1 cellular context compared by ENCODE assay signal in the genomic region with DNA sequence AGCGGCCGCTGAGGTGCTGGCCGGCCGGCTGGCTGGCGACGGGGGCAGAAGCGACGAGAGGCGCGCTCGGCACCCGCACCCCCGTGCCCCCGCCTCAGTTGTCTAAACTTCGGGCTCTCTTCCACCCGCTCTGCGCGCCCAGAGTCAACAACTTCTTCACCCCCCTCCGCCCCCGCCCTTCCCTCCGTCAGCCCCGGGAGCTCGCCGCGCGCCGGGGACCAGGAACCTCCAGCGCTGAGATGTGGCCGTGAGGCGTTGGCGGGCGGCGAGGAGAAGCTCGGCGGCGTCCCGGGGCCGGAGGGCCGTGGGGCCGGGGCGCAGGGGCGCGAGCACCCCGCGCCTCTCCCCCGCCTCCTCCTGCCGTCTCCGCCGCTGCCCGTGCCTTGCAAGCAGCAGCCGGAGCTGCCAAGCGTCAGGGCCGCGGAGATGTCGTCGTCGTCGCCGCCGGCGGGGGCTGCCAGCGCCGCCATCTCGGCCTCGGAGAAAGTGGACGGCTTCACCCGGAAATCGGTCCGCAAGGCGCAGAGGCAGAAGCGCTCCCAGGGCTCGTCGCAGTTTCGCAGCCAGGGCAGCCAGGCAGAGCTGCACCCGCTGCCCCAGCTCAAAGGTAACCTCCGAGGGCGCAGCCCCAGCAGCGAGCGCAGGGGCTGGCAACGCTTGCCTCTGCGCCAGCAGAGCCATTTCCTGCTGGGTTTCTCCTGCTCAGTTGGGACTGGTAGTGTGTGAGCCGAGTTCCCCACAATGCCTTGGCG.
A peak's percentile ranks its signal among the peaks of the same experiment; 100 is the strongest.
TF ChIP-seq lines count a peak whose summit lies in the region.

No MANE protein-coding gene starts in this region.

TF ChIP-seq in HepG2, 621 proteins besides CTCF, POLR2A, EP300 and RAD21 (continued from another document and continues in another):
- TF ChIP-seq, protein P1, sequence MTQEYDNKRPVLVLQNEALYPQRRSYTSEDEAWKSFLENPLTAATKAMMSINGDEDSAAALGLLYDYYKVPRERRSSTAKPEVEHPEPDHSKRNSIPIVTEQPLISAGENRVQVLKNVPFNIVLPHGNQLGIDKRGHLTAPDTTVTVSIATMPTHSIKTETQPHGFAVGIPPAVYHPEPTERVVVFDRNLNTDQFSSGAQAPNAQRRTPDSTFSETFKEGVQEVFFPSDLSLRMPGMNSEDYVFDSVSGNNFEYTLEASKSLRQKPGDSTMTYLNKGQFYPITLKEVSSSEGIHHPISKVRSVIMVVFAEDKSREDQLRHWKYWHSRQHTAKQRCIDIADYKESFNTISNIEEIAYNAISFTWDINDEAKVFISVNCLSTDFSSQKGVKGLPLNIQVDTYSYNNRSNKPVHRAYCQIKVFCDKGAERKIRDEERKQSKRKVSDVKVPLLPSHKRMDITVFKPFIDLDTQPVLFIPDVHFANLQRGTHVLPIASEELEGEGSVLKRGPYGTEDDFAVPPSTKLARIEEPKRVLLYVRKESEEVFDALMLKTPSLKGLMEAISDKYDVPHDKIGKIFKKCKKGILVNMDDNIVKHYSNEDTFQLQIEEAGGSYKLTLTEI (CRISPR knock-in tag; conservative IDR thresholded peaks at IDR 0.05): no peak
- TF ChIP-seq GZF1 (CRISPR knock-in tag; IDR thresholded peaks at IDR 0.05) (no peak), ZNF274 (CRISPR knock-in tag; IDR thresholded peaks at IDR 0.05) (no peak), ZNF432 (CRISPR knock-in tag; IDR thresholded peaks at IDR 0.05; ENCODE audit: borderline replicate concordance) (no peak), EZH2 (conservative IDR thresholded peaks at IDR 0.05; ENCODE audit: low read depth, low read length) (no peak), RXRA (CRISPR knock-in tag; IDR thresholded peaks at IDR 0.05) (peak; percentile 54; the same call in 1 of the 2 replicates), MIER2 (CRISPR knock-in tag; IDR thresholded peaks at IDR 0.05) (no peak), ZNF816 (CRISPR knock-in tag; IDR thresholded peaks at IDR 0.05; ENCODE audit: borderline replicate concordance) (no peak), DNMT3B (CRISPR knock-in tag; conservative IDR thresholded peaks at IDR 0.05) (no peak), ZIK1 (CRISPR knock-in tag; IDR thresholded peaks at IDR 0.05; ENCODE audit: borderline replicate concordance, low read depth) (no peak), PAF1 (CRISPR knock-in tag; IDR thresholded peaks at IDR 0.05) (no peak), ZNF451 (CRISPR knock-in tag; IDR thresholded peaks at IDR 0.05) (peak; percentile 70; the same call in 1 of the 2 replicates), SIX1 (CRISPR knock-in tag; IDR thresholded peaks at IDR 0.05; ENCODE audit: borderline replicate concordance) (no peak), SNAI1 (CRISPR knock-in tag; IDR thresholded peaks at IDR 0.05; ENCODE audit: borderline replicate concordance) (0 out of 2 replicates have a peak, but pooled peaks have one; percentile 59), NR2F6 (IDR thresholded peaks at IDR 0.05) (no peak), NR2F6 (CRISPR knock-in tag; IDR thresholded peaks at IDR 0.05) (no peak), CAMTA2 (CRISPR knock-in tag; IDR thresholded peaks at IDR 0.05; ENCODE audit: borderline replicate concordance) (no peak), ZNF30 (CRISPR knock-in tag; IDR thresholded peaks at IDR 0.05) (no peak), ZNF83 (CRISPR knock-in tag; IDR thresholded peaks at IDR 0.05; ENCODE audit: borderline replicate concordance) (no peak), GTF3A (CRISPR knock-in tag; conservative IDR thresholded peaks at IDR 0.05) (no peak), POLR2G (IDR thresholded peaks at IDR 0.05; ENCODE audit: low read depth, low read length) (no peak; the same call in 1 of the 2 replicates)
- TF ChIP-seq, protein P2, sequence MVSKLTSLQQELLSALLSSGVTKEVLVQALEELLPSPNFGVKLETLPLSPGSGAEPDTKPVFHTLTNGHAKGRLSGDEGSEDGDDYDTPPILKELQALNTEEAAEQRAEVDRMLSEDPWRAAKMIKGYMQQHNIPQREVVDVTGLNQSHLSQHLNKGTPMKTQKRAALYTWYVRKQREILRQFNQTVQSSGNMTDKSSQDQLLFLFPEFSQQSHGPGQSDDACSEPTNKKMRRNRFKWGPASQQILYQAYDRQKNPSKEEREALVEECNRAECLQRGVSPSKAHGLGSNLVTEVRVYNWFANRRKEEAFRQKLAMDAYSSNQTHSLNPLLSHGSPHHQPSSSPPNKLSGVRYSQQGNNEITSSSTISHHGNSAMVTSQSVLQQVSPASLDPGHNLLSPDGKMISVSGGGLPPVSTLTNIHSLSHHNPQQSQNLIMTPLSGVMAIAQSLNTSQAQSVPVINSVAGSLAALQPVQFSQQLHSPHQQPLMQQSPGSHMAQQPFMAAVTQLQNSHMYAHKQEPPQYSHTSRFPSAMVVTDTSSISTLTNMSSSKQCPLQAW (CRISPR knock-in tag; IDR thresholded peaks at IDR 0.05): no peak
- TF ChIP-seq, protein P3, sequence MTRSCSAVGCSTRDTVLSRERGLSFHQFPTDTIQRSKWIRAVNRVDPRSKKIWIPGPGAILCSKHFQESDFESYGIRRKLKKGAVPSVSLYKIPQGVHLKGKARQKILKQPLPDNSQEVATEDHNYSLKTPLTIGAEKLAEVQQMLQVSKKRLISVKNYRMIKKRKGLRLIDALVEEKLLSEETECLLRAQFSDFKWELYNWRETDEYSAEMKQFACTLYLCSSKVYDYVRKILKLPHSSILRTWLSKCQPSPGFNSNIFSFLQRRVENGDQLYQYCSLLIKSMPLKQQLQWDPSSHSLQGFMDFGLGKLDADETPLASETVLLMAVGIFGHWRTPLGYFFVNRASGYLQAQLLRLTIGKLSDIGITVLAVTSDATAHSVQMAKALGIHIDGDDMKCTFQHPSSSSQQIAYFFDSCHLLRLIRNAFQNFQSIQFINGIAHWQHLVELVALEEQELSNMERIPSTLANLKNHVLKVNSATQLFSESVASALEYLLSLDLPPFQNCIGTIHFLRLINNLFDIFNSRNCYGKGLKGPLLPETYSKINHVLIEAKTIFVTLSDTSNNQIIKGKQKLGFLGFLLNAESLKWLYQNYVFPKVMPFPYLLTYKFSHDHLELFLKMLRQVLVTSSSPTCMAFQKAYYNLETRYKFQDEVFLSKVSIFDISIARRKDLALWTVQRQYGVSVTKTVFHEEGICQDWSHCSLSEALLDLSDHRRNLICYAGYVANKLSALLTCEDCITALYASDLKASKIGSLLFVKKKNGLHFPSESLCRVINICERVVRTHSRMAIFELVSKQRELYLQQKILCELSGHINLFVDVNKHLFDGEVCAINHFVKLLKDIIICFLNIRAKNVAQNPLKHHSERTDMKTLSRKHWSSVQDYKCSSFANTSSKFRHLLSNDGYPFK (CRISPR knock-in tag; IDR thresholded peaks at IDR 0.05; ENCODE audit: borderline replicate concordance): no peak
- TF ChIP-seq, protein P4, sequence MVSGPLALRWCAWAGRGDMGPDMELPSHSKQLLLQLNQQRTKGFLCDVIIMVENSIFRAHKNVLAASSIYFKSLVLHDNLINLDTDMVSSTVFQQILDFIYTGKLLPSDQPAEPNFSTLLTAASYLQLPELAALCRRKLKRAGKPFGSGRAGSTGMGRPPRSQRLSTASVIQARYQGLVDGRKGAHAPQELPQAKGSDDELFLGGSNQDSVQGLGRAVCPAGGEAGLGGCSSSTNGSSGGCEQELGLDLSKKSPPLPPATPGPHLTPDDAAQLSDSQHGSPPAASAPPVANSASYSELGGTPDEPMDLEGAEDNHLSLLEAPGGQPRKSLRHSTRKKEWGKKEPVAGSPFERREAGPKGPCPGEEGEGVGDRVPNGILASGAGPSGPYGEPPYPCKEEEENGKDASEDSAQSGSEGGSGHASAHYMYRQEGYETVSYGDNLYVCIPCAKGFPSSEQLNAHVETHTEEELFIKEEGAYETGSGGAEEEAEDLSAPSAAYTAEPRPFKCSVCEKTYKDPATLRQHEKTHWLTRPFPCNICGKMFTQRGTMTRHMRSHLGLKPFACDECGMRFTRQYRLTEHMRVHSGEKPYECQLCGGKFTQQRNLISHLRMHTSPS (CRISPR knock-in tag; IDR thresholded peaks at IDR 0.05; ENCODE audit: low read depth): no peak
- TF ChIP-seq, protein P5, sequence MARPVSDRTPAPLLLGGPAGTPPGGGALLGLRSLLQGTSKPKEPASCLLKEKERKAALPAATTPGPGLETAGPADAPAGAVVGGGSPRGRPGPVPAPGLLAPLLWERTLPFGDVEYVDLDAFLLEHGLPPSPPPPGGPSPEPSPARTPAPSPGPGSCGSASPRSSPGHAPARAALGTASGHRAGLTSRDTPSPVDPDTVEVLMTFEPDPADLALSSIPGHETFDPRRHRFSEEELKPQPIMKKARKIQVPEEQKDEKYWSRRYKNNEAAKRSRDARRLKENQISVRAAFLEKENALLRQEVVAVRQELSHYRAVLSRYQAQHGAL (CRISPR knock-in tag; IDR thresholded peaks at IDR 0.05; ENCODE audit: not compliant biosample characterization): no peak
- TF ChIP-seq, protein P6, sequence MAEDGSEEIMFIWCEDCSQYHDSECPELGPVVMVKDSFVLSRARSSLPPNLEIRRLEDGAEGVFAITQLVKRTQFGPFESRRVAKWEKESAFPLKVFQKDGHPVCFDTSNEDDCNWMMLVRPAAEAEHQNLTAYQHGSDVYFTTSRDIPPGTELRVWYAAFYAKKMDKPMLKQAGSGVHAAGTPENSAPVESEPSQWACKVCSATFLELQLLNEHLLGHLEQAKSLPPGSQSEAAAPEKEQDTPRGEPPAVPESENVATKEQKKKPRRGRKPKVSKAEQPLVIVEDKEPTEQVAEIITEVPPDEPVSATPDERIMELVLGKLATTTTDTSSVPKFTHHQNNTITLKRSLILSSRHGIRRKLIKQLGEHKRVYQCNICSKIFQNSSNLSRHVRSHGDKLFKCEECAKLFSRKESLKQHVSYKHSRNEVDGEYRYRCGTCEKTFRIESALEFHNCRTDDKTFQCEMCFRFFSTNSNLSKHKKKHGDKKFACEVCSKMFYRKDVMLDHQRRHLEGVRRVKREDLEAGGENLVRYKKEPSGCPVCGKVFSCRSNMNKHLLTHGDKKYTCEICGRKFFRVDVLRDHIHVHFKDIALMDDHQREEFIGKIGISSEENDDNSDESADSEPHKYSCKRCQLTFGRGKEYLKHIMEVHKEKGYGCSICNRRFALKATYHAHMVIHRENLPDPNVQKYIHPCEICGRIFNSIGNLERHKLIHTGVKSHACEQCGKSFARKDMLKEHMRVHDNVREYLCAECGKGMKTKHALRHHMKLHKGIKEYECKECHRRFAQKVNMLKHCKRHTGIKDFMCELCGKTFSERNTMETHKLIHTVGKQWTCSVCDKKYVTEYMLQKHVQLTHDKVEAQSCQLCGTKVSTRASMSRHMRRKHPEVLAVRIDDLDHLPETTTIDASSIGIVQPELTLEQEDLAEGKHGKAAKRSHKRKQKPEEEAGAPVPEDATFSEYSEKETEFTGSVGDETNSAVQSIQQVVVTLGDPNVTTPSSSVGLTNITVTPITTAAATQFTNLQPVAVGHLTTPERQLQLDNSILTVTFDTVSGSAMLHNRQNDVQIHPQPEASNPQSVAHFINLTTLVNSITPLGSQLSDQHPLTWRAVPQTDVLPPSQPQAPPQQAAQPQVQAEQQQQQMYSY (CRISPR knock-in tag; IDR thresholded peaks at IDR 0.05): no peak
- TF ChIP-seq, protein P7, sequence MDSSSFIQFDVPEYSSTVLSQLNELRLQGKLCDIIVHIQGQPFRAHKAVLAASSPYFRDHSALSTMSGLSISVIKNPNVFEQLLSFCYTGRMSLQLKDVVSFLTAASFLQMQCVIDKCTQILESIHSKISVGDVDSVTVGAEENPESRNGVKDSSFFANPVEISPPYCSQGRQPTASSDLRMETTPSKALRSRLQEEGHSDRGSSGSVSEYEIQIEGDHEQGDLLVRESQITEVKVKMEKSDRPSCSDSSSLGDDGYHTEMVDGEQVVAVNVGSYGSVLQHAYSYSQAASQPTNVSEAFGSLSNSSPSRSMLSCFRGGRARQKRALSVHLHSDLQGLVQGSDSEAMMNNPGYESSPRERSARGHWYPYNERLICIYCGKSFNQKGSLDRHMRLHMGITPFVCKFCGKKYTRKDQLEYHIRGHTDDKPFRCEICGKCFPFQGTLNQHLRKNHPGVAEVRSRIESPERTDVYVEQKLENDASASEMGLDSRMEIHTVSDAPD (CRISPR knock-in tag; IDR thresholded peaks at IDR 0.05): no peak
- TF ChIP-seq, protein P8, sequence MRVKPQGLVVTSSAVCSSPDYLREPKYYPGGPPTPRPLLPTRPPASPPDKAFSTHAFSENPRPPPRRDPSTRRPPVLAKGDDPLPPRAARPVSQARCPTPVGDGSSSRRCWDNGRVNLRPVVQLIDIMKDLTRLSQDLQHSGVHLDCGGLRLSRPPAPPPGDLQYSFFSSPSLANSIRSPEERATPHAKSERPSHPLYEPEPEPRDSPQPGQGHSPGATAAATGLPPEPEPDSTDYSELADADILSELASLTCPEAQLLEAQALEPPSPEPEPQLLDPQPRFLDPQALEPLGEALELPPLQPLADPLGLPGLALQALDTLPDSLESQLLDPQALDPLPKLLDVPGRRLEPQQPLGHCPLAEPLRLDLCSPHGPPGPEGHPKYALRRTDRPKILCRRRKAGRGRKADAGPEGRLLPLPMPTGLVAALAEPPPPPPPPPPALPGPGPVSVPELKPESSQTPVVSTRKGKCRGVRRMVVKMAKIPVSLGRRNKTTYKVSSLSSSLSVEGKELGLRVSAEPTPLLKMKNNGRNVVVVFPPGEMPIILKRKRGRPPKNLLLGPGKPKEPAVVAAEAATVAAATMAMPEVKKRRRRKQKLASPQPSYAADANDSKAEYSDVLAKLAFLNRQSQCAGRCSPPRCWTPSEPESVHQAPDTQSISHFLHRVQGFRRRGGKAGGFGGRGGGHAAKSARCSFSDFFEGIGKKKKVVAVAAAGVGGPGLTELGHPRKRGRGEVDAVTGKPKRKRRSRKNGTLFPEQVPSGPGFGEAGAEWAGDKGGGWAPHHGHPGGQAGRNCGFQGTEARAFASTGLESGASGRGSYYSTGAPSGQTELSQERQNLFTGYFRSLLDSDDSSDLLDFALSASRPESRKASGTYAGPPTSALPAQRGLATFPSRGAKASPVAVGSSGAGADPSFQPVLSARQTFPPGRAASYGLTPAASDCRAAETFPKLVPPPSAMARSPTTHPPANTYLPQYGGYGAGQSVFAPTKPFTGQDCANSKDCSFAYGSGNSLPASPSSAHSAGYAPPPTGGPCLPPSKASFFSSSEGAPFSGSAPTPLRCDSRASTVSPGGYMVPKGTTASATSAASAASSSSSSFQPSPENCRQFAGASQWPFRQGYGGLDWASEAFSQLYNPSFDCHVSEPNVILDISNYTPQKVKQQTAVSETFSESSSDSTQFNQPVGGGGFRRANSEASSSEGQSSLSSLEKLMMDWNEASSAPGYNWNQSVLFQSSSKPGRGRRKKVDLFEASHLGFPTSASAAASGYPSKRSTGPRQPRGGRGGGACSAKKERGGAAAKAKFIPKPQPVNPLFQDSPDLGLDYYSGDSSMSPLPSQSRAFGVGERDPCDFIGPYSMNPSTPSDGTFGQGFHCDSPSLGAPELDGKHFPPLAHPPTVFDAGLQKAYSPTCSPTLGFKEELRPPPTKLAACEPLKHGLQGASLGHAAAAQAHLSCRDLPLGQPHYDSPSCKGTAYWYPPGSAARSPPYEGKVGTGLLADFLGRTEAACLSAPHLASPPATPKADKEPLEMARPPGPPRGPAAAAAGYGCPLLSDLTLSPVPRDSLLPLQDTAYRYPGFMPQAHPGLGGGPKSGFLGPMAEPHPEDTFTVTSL (CRISPR knock-in tag; IDR thresholded peaks at IDR 0.05; ENCODE audit: borderline replicate concordance): no peak
